In genomic region chr19:14450168-14450874, GRCh38 we compare ENCODE assay signal across 8 cellular contexts. TPM values are rescaled to one million over a fixed set of nuclear protein-coding genes. Genes with fewer than 3 reads are reported as not detected.
DNase-seq lines count a peak whose midpoint lies in the region; ATAC-seq and FAIRE-seq lines count a peak whose summit lies in the region.

No MANE protein-coding gene starts in this region.

- no peak overlapping the region for H2BK12ac ChIP-seq in mesenchymal stem cell (ENCODE audit: low read length in 2 of 2)

- H3K4me3 ChIP-seq in SJCRH30 (no peak overlapping the region), mesenchymal stem cell (ENCODE audit: insufficient read depth in 1 of 2, low read depth in 1 of 2, low read length in 2 of 2) (no peak overlapping the region)

- no peak overlapping the region for H3K27ac ChIP-seq in SJCRH30
- no peak overlapping the region for H3K27ac ChIP-seq in mesenchymal stem cell (ENCODE audit: low read length, poor library complexity, severe bottlenecking)

- H3K9me3 ChIP-seq in SJCRH30 (replicated peaks): no peaks in the 10 kb centered on the region
- H3K9me3 ChIP-seq in mesenchymal stem cell (ENCODE audit: control insufficient read depth, low read length): no peaks in the 10 kb centered on the region

- H2BK120ac ChIP-seq in mesenchymal stem cell (ENCODE audit: low read depth, low read length): no peak overlapping the region

- no peak overlapping the region for H2AFZ ChIP-seq in mesenchymal stem cell (ENCODE audit: low read depth, low read length)

- H3K18ac ChIP-seq in mesenchymal stem cell (ENCODE audit: low read depth in 1 of 2, low read length in 2 of 2): no peak overlapping the region

- H3K9ac ChIP-seq in mesenchymal stem cell (ENCODE audit: low read length): no peak overlapping the region

- no peak overlapping the region for H3K14ac ChIP-seq in mesenchymal stem cell (ENCODE audit: low read length in 2 of 2)

- FAIRE-seq in frontal cortex (lab: Jason Lieb, UNC): no peak

- no peak overlapping the region for H4K91ac ChIP-seq in mesenchymal stem cell (ENCODE audit: low read length)

- H3K4ac ChIP-seq in mesenchymal stem cell (ENCODE audit: low read depth in 1 of 2, low read length in 2 of 2): no peak overlapping the region

- H3K79me1 ChIP-seq in mesenchymal stem cell (replicated peaks; ENCODE audit: low read length, poor library complexity, severe bottlenecking): peaks cover 8% of the 10 kb centered on the region

- no peak overlapping the region for H2BK15ac ChIP-seq in mesenchymal stem cell (ENCODE audit: low read depth, poor library complexity, severe bottlenecking)

- peak; percentile 23 for DNase-seq in SIG-M5 treated with dmso at 0.1 percent for 504 hours (lab: John Stamatoyannopoulos, UW; ENCODE audit: unreplicated experiment)
- no peak for DNase-seq in SIG-M5 (lab: John Stamatoyannopoulos, UW)
- peak; percentile 79 to 86 for DNase-seq in SJCRH30
- DNase-seq in activated effector memory CD4-positive, alpha-beta T cell treated with anti-CD3 and anti-CD28 coated beads, Interleukin-2, amount 50 U/mL, for 16 hours: peak; percentile 85
- DNase-seq in mesenchymal stem cell: peak; percentile 55
- no peak for DNase-seq in frontal cortex (ENCODE audit: low spot score in 2 of 2)
- DNase-seq in NK-92 treated with Interleukin-12 subunit alpha and Interleukin-12 subunit beta, amount 100 ng/mL, for 24 hours (lab: John Stamatoyannopoulos, UW): no peak

- H3K4me2 ChIP-seq in mesenchymal stem cell (ENCODE audit: low read length, poor library complexity, severe bottlenecking): no peak overlapping the region

- ATAC-seq in GM21390 (IDR thresholded peaks at IDR 0.05; ENCODE audit: unreplicated experiment): no peak

- H2BK5ac ChIP-seq in mesenchymal stem cell (ENCODE audit: low read depth, low read length, poor library complexity, severe bottlenecking): no peak overlapping the region

- H3K23ac ChIP-seq in mesenchymal stem cell (ENCODE audit: low read length in 2 of 2): no peak overlapping the region

- H3K4me1 ChIP-seq in SJCRH30: no peaks in the 10 kb centered on the region
- peaks cover 3% of the 10 kb centered on the region for H3K4me1 ChIP-seq in mesenchymal stem cell (ENCODE audit: control insufficient read depth, insufficient read depth, low read depth, low read length)

- H2AK5ac ChIP-seq in mesenchymal stem cell (ENCODE audit: low read length, severe bottlenecking): no peak overlapping the region

- 77% methylated on average over 29 of the region's 30 CpGs for WGBS in mesenchymal stem cell

- H3K27me3 ChIP-seq in SJCRH30: no peaks in the 10 kb centered on the region
- no peaks in the 10 kb centered on the region for H3K27me3 ChIP-seq in mesenchymal stem cell (ENCODE audit: control insufficient read depth in 1 of 2, insufficient read depth in 1 of 2, low read length in 2 of 2)

- H3K36me3 ChIP-seq in SJCRH30 (peaks cover 35% of the 10 kb centered on the region), mesenchymal stem cell (ENCODE audit: control insufficient read depth in 1 of 2, insufficient read depth in 2 of 2, low read depth in 1 of 2, low read length in 2 of 2) (peaks cover 66 to 73% of the 10 kb centered on the region in 2 experiments)

- H4K8ac ChIP-seq in mesenchymal stem cell (ENCODE audit: low read length): no peak overlapping the region

RNA-seq across cellular contexts. Expression of gene PKN1, which starts 17.2 kb away (rescaled TPM):
- 63.5 and 66.2 TPM in 2 replicates for total RNA-seq in SJCRH30 (2014; rRNA removed; shearing (Covaris generic))
- polyA plus RNA-seq in mesenchymal stem cell (2013, experiment 1 of 2): 75.4 TPM
- 74.2 TPM for polyA plus RNA-seq in mesenchymal stem cell (2013, experiment 2 of 2)
- total RNA-seq in frontal cortex: 99.5 TPM

RNA-seq across cellular contexts. Expression of gene PTGER1, which starts 24.8 kb away (rescaled TPM):
- 1.2 and 1.7 TPM in 2 replicates for total RNA-seq in SJCRH30 (2014; rRNA removed; shearing (Covaris generic))
- polyA plus RNA-seq in mesenchymal stem cell (2013, experiment 1 of 2): 1.2 TPM
- polyA plus RNA-seq in mesenchymal stem cell (2013, experiment 2 of 2): 1.3 TPM
- total RNA-seq in frontal cortex: not detected

RNA-seq across cellular contexts. Expression of gene DDX39A, which starts 31.2 kb away (rescaled TPM):
- total RNA-seq in SJCRH30 (2014; rRNA removed; shearing (Covaris generic)): 180 and 188 TPM in 2 replicates
- 46.7 TPM for polyA plus RNA-seq in mesenchymal stem cell (2013, experiment 1 of 2)
- polyA plus RNA-seq in mesenchymal stem cell (2013, experiment 2 of 2): 46.1 TPM
- total RNA-seq in frontal cortex: 29.8 TPM

RNA-seq across cellular contexts. Expression of gene GIPC1, which starts 45.6 kb away (rescaled TPM):
- 67.4 and 71.1 TPM in 2 replicates for total RNA-seq in SJCRH30 (2014; rRNA removed; shearing (Covaris generic))
- 120 TPM for polyA plus RNA-seq in mesenchymal stem cell (2013, experiment 1 of 2)
- 116 TPM for polyA plus RNA-seq in mesenchymal stem cell (2013, experiment 2 of 2)
- total RNA-seq in frontal cortex: 39.1 TPM

Comparison
In these comparisons a context has a peak if more than half of its experiments do, and no peak if none do; other contexts are left out.
1. DNase-seq: peak in SIG-M5 treated with dmso at 0.1 percent for 504 hours (single experiment), SJCRH30 (2 of 2), activated effector memory CD4-positive, alpha-beta T cell treated with anti-CD3 and anti-CD28 coated beads, Interleukin-2, amount 50 U/mL, for 16 hours (single experiment) and mesenchymal stem cell (single experiment); none in SIG-M5 (single experiment), frontal cortex (0 of 2) and NK-92 treated with Interleukin-12 subunit alpha and Interleukin-12 subunit beta, amount 100 ng/mL, for 24 hours (single experiment).